9 cellular contexts compared by ENCODE assay signal in genomic region chr7:142855401-142855743, GRCh38. TPM values are rescaled to one million over a fixed set of nuclear protein-coding genes. Genes with fewer than 3 reads are reported as not detected.
DNase-seq lines count a peak whose midpoint lies in the region; ATAC-seq, FAIRE-seq and TF ChIP-seq lines count a peak whose summit lies in the region.
"Had no signal": no experiment of that assay in that cellular context is flagged by ENCODE, and none has a peak within 500 bp of the region (broad histone marks: within the 10 kb centered on the region; RNA-seq: fewer than 3 reads in every experiment).

No MANE protein-coding gene starts in this region.

- peaks cover 0 to 4% of the 10 kb centered on the region in 2 donors for H3K27me3 ChIP-seq in duodenal mucosa (ENCODE audit: control insufficient read depth in 1 of 2, insufficient read depth in 2 of 2, low read length in 2 of 2)
- H3K27me3 ChIP-seq in BE2C = peaks cover 23% of the 10 kb centered on the region

- H3K4me3 ChIP-seq in GM12875 (ENCODE audit: low read depth, low read length) (peak overlapping the region; percentile 75), duodenal mucosa (ENCODE audit: low read depth in 1 of 2, low read length in 2 of 2) (peak overlapping the region; percentile 53 to 59), BE2C (ENCODE audit: low read depth, low read length) (no peak overlapping the region)

- H3K27ac Mint-ChIP-seq in neural crest cell (ENCODE audit: unreplicated experiment) = no peak overlapping the region

- H3K36me3 ChIP-seq in KOPT-K1 (ENCODE audit: insufficient read depth, low read length) = peaks cover 27% of the 10 kb centered on the region
- H3K36me3 ChIP-seq in duodenal mucosa (ENCODE audit: control insufficient read depth in 1 of 2, insufficient read depth in 2 of 2, low read length in 2 of 2) = no peaks in the 10 kb centered on the region
- H3K36me3 ChIP-seq in BE2C = no peaks in the 10 kb centered on the region

- no peak for TF ChIP-seq POLR2A in H54 (IDR thresholded peaks at IDR 0.05; ENCODE audit: low read depth, low read length)

- DNase-seq in neural crest cell (ENCODE audit: low read depth, low spot score) (no peak), H54 (ENCODE audit: insufficient read length, low spot score) (no peak), omental fat pad (ENCODE audit: low spot score) (no peak), BE2C (no peak)

- no peak for ATAC-seq in HG03139 (IDR thresholded peaks at IDR 0.05; ENCODE audit: unreplicated experiment)
- ATAC-seq in omental fat pad (ENCODE audit: low FRiP score) = no peak

- H3K4me3 Mint-ChIP-seq in neural crest cell = peak overlapping the region; percentile 86

- H3K4me1 Mint-ChIP-seq in neural crest cell = peaks cover 17% of the 10 kb centered on the region

- H3K27ac ChIP-seq in KOPT-K1 (ENCODE audit: low read depth, low read length, poor library complexity, severe bottlenecking) = peak overlapping the region; percentile 75
- H3K27ac ChIP-seq in duodenal mucosa (ENCODE audit: low read depth, low read length) = no peak overlapping the region

- no peaks in the 10 kb centered on the region for H3K36me3 Mint-ChIP-seq in neural crest cell (ENCODE audit: low read depth)

- H3K9ac ChIP-seq in duodenal mucosa (ENCODE audit: low read depth in 1 of 2, low read length in 2 of 2) = peak overlapping the region in 1 of 2 donors; percentile 21

- peaks cover 0 to 16% of the 10 kb centered on the region in 2 donors for H3K4me1 ChIP-seq in duodenal mucosa (ENCODE audit: control insufficient read depth in 1 of 2, insufficient read depth in 2 of 2, low read length in 2 of 2)
- H3K4me1 ChIP-seq in BE2C = no peaks in the 10 kb centered on the region

- no peaks in the 10 kb centered on the region for H3K9me3 Mint-ChIP-seq in neural crest cell

- H3K9me3 ChIP-seq in KOPT-K1 (ENCODE audit: insufficient read depth, low read length, poor library complexity, severe bottlenecking) = no peaks in the 10 kb centered on the region
- H3K9me3 ChIP-seq in duodenal mucosa (ENCODE audit: control insufficient read depth in 1 of 2, low read length in 2 of 2) = no peaks in the 10 kb centered on the region
- no peaks in the 10 kb centered on the region for H3K9me3 ChIP-seq in BE2C

- 0 out of 2 replicates have a peak, but pooled peaks have one; percentile 17 for TF ChIP-seq CTCF in GM12875 (IDR thresholded peaks at IDR 0.05; ENCODE audit: borderline replicate concordance, insufficient read depth, low read depth, low read length)
- peak; percentile 29 for TF ChIP-seq CTCF in neural crest cell (conservative IDR thresholded peaks at IDR 0.05)
- TF ChIP-seq CTCF in omental fat pad (IDR thresholded peaks at IDR 0.05) = no peak
- no peak for TF ChIP-seq CTCF in BE2C (IDR thresholded peaks at IDR 0.05; ENCODE audit: low read depth, low read length)

- FAIRE-seq in H54 (lab: Jason Lieb, UNC) = no peak

- H3K27me3 Mint-ChIP-seq in neural crest cell (ENCODE audit: low read depth) = peaks cover 27% of the 10 kb centered on the region

RNA-seq across cellular contexts. Expression of gene EPHB6, which starts 0.5 kb away (rescaled TPM):
- total RNA-seq in neural crest cell (12.3 and 12.5 TPM in 2 replicates), omental fat pad (10 to 100 TPM; 16.9 to 89.0 (median 45.7) TPM)
- not detected for polyA plus RNA-seq in BE2C (2012; ENCODE audit: insufficient read depth, insufficient read length, low read depth)
- total RNA-seq: NCI-H460 had no signal

RNA-seq across cellular contexts. Expression of gene TRPV6, which starts 30.2 kb away (rescaled TPM):
- total RNA-seq in neural crest cell (0.07 and 0.16 TPM in 2 replicates), omental fat pad (under 1 TPM; under 0.01 to 0.65 (median 0.52) TPM)
- 1.6 TPM for polyA plus RNA-seq in BE2C (2012; ENCODE audit: insufficient read depth, insufficient read length, low read depth)
- total RNA-seq: NCI-H460 had no signal

Comparison
In these comparisons a context has a peak if more than half of its experiments do, and no peak if none do; other contexts are left out.
1. CTCF ChIP-seq: peak in GM12875 (single experiment) and neural crest cell (single experiment); none in omental fat pad (0 of 3) and BE2C (single experiment).